2 cellular contexts compared by ENCODE assay signal in genomic region chr18:53361044-53361443, GRCh38.
TF ChIP-seq lines count a peak whose summit lies in the region.

No MANE protein-coding gene starts in this region.

TF ChIP-seq in HepG2, 621 proteins besides CTCF, POLR2A, EP300 and RAD21 (continued from another document):
- TF ChIP-seq DDIT3 (CRISPR knock-in tag; IDR thresholded peaks at IDR 0.05) = no peak
- TF ChIP-seq PATZ1 (CRISPR knock-in tag; IDR thresholded peaks at IDR 0.05) = no peak
- TF ChIP-seq MAX (IDR thresholded peaks at IDR 0.05) = no peak
- no peak for TF ChIP-seq CENPX (CRISPR knock-in tag; IDR thresholded peaks at IDR 0.05)
- no peak for TF ChIP-seq ZGPAT (CRISPR knock-in tag; IDR thresholded peaks at IDR 0.05)

TF ChIP-seq in H1, 55 proteins besides CTCF, POLR2A, EP300 and RAD21 (continued from another document):
- no peak for TF ChIP-seq HDAC2 (IDR thresholded peaks at IDR 0.05; ENCODE audit: borderline replicate concordance in 1 of 2, low read depth in 2 of 2, low read length in 2 of 2)
- no peak for TF ChIP-seq KDM5A (IDR thresholded peaks at IDR 0.05; ENCODE audit: low read length)
- no peak for TF ChIP-seq POLR2AphosphoS5 (IDR thresholded peaks at IDR 0.05; ENCODE audit: low read depth, low read length)
- no peak for TF ChIP-seq KDM1A (IDR thresholded peaks at IDR 0.05; ENCODE audit: borderline replicate concordance, low read length)
- no peak for TF ChIP-seq MAFK (IDR thresholded peaks at IDR 0.05; ENCODE audit: low read depth, low read length)
- no peak for TF ChIP-seq TAF1 (IDR thresholded peaks at IDR 0.05; ENCODE audit: low read depth, low read length)
- no peak for TF ChIP-seq EGR1 (IDR thresholded peaks at IDR 0.05; ENCODE audit: borderline replicate concordance, low read depth, low read length)
- no peak for TF ChIP-seq POU5F1 (IDR thresholded peaks at IDR 0.05; ENCODE audit: low read depth, low read length)
- TF ChIP-seq NANOG (IDR thresholded peaks at IDR 0.05; ENCODE audit: insufficient read depth, low read depth, low read length, poor library complexity, severe bottlenecking) = no peak
- no peak for TF ChIP-seq EZH2 (IDR thresholded peaks at IDR 0.05; ENCODE audit: low read depth, low read length, severe bottlenecking)
- TF ChIP-seq MAX (IDR thresholded peaks at IDR 0.05) = no peak
- TF ChIP-seq JUN (IDR thresholded peaks at IDR 0.05; ENCODE audit: low read depth, low read length) = no peak
